ENCODE assay signal across 9 cellular contexts in the genomic region with DNA sequence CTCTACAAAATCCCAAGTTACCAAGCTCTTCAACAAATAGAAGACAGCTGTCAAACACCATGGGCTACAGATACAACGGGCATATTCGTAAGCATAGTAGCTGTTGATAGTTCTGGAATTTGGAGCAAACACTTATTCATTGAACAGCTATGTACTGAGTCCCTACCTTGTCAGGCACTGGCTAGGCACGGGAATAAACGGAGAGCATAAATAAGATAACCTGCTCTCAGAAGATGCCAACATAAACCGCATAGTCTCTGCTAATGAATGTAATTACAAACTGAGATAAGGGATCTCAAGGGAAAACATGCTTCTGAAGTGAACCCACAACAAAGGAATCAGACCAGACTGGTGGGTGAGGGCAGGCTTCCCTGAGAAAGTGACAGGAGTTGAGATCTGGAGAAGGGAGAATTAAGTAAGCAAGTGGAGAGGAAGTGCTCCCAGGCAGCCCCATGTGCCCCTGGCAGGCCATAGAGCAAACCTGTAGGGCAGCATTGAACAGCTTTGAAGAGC. TPM values are rescaled to one million over a fixed set of nuclear protein-coding genes. Genes with fewer than 3 reads are reported as not detected.
DNase-seq lines count a peak whose midpoint lies in the region; ATAC-seq and TF ChIP-seq lines count a peak whose summit lies in the region.
"Had no signal": no experiment of that assay in that cellular context is flagged by ENCODE, and none has a peak within 500 bp of the region (broad histone marks: within the 10 kb centered on the region; RNA-seq: fewer than 3 reads in every experiment).

No MANE protein-coding gene starts in this region.

- H3K36me3 ChIP-seq in OCI-LY3 (replicated peaks; ENCODE audit: low read depth, low read length) (no peaks in the 10 kb centered on the region), skeletal muscle satellite cell (ENCODE audit: insufficient read depth, low read length) (no peaks in the 10 kb centered on the region)
- H3K36me3 ChIP-seq: cardiac muscle cell had no signal

- H3K4me2 ChIP-seq in OCI-LY3 (ENCODE audit: low read length): peak overlapping the region; percentile 98
- peak overlapping the region; percentile 91 for H3K4me2 ChIP-seq in skeletal muscle satellite cell (ENCODE audit: low read length)

- H3K9ac ChIP-seq in OCI-LY3 (ENCODE audit: low read length): peak overlapping the region; percentile 60
- no peak overlapping the region for H3K9ac ChIP-seq in skeletal muscle satellite cell (ENCODE audit: low read depth, low read length)

- H3K4me3 ChIP-seq in OCI-LY3 (ENCODE audit: low read length): peak overlapping the region; percentile 83
- H3K4me3 ChIP-seq in skeletal muscle satellite cell (ENCODE audit: low read length): peak overlapping the region; percentile 92

- H2AFZ ChIP-seq in OCI-LY3 (ENCODE audit: low read depth, low read length): peak overlapping the region; percentile 51; the same call in 1 of the 2 replicates

- H3K27ac Mint-ChIP-seq in effector memory CD8-positive, alpha-beta T cell: peak overlapping the region; percentile 90 to 96

- TF ChIP-seq CTCF in OCI-LY3 (IDR thresholded peaks at IDR 0.05; ENCODE audit: low read depth, low read length): no peak

- no peaks in the 10 kb centered on the region for H3K9me3 ChIP-seq in OCI-LY3 (ENCODE audit: insufficient read depth, low read length)
- H3K9me3 ChIP-seq in skeletal muscle satellite cell (replicated peaks; ENCODE audit: low read length): no peaks in the 10 kb centered on the region

- peaks cover 39% of the 10 kb centered on the region for H3K79me2 ChIP-seq in OCI-LY3 (ENCODE audit: low read length)

- H3K9me3 Mint-ChIP-seq in effector memory CD8-positive, alpha-beta T cell: no peaks in the 10 kb centered on the region

- peaks cover 43% of the 10 kb centered on the region for H3K4me1 ChIP-seq in OCI-LY3 (ENCODE audit: low read length)
- peaks cover 23% of the 10 kb centered on the region for H3K4me1 ChIP-seq in skeletal muscle satellite cell (ENCODE audit: control insufficient read depth, insufficient read depth, low read length)

- H3K27me3 Mint-ChIP-seq in effector memory CD8-positive, alpha-beta T cell: no peaks in the 10 kb centered on the region

- H3K36me3 Mint-ChIP-seq in effector memory CD8-positive, alpha-beta T cell (ENCODE audit: insufficient read depth): peaks cover 26% of the 10 kb centered on the region

- H3K27me3 ChIP-seq in OCI-LY3 (ENCODE audit: low read depth, low read length): no peaks in the 10 kb centered on the region
- peaks cover 4% of the 10 kb centered on the region for H3K27me3 ChIP-seq in skeletal muscle satellite cell (ENCODE audit: control insufficient read depth, insufficient read depth, low read length)

- H3K4me3 Mint-ChIP-seq in effector memory CD8-positive, alpha-beta T cell: peak overlapping the region; percentile 88 to 93

- peak; percentile 44 for DNase-seq in DMS 273 (lab: John Stamatoyannopoulos, UW; ENCODE audit: unreplicated experiment)
- no peak for DNase-seq in DMS 273 treated with DMSO at 0.1 percent for 48 hours (lab: John Stamatoyannopoulos, UW)
- no peak for DNase-seq in effector memory CD8-positive, alpha-beta T cell
- DNase-seq in NOMO-1 (lab: John Stamatoyannopoulos, UW; ENCODE audit: unreplicated experiment in 2 of 2): no peak
- no peak for DNase-seq in glomerular visceral epithelial cell (ENCODE audit: extremely low spot score)
- no peak for DNase-seq in RKO (ENCODE audit: low spot score)

- no peak for ATAC-seq in effector memory CD8-positive, alpha-beta T cell (replicated peaks)

- peaks cover 32 to 58% of the 10 kb centered on the region in 2 donors for H3K4me1 Mint-ChIP-seq in effector memory CD8-positive, alpha-beta T cell (ENCODE audit: low read depth in 2 of 2)

- H3K27ac ChIP-seq in OCI-LY3 (ENCODE audit: low read length): no peak overlapping the region
- H3K27ac ChIP-seq: cardiac muscle cell had no signal

- H4K20me1 ChIP-seq in OCI-LY3 (ENCODE audit: insufficient read depth, low read length): no peaks in the 10 kb centered on the region

RNA-seq across cellular contexts. Expression of gene ANKRD44, which starts 1.0 kb away (rescaled TPM):
- 3.0 and 4.8 TPM in 2 replicates for total RNA-seq in skeletal muscle satellite cell (2012; rRNA removed)
